ENCODE assay signal across 8 cellular contexts in genomic region chr1:223992456-223993246, GRCh38.
DNase-seq lines count a peak whose midpoint lies in the region; ATAC-seq and TF ChIP-seq lines count a peak whose summit lies in the region.
"Not testable (repeated sequence)": the region's sequence is repeated elsewhere in the genome, so short reads cannot be mapped to it uniquely, and the experiment has no call there.

No MANE protein-coding gene starts in this region.

- DNase-seq in AG04450 (ENCODE audit: low read depth, low spot score) (peak; percentile 94), NCI-H2227 (lab: John Stamatoyannopoulos, UW; ENCODE audit: unreplicated experiment) (peak; percentile 99), cardiac fibroblast (ENCODE audit: low read depth in 2 of 2) (peak; percentile 99), immature natural killer cell (peak; percentile 100), smooth muscle cell of the brain vasculature (ENCODE audit: low read depth, low spot score) (peak; percentile 95)

- not testable (repeated sequence) for H3K36me3 Mint-ChIP-seq in immature natural killer cell

- POLR2A ChIA-PET in AG04450 (lab: Yijun Ruan, JAX) = interaction anchor here (1.3 kb wide), 1 partner anchor 291 kb away, joined by 4 read pairs; no protein-coding TSS in a partner anchor

- ATAC-seq in GM18909 (IDR thresholded peaks at IDR 0.05; ENCODE audit: poor library complexity, unreplicated experiment) (peak; percentile 100), HG03159 (IDR thresholded peaks at IDR 0.05; ENCODE audit: unreplicated experiment) (peak; percentile 100)

- TF ChIP-seq CTCF in AG04450 (IDR thresholded peaks at IDR 0.05; ENCODE audit: low read depth, low read length); WI38 (IDR thresholded peaks at IDR 0.05; ENCODE audit: low read depth, low read length); cardiac fibroblast (IDR thresholded peaks at IDR 0.05; ENCODE audit: low read depth, low read length): not testable (repeated sequence)

- H3K27me3 ChIP-seq in AG04450 (ENCODE audit: control insufficient read depth, insufficient read depth, low read length) = not testable (repeated sequence)

- CTCF ChIA-PET in AG04450 (lab: Charles Lee) = not testable (repeated sequence)

- H3K9me3 ChIP-seq in AG04450 (ENCODE audit: control insufficient read depth, insufficient read depth, low read length) = not testable (repeated sequence)

- H3K27ac ChIP-seq in AG04450 (ENCODE audit: low read depth, low read length) = peak overlapping the region; percentile 68

- not testable (repeated sequence) for H3K27me3 Mint-ChIP-seq in immature natural killer cell (ENCODE audit: low read depth in 3 of 3)

- H3K4me3 Mint-ChIP-seq in immature natural killer cell = peak overlapping the region; percentile 93 to 98 (median 97)

- peak overlapping the region; percentile 99 to 100 (median 100) for H3K27ac Mint-ChIP-seq in immature natural killer cell

- not testable (repeated sequence) for H3K9me3 Mint-ChIP-seq in immature natural killer cell

- peaks cover 6 to 13% of the 10 kb centered on the region in 2 donors for H3K4me1 Mint-ChIP-seq in immature natural killer cell

- H3K4me3 ChIP-seq in AG04450 (ENCODE audit: low read depth, low read length) (peak overlapping the region; percentile 63), WI38 (ENCODE audit: low read depth, low read length) (peak overlapping the region; percentile 62), cardiac fibroblast (replicated peaks in 1 of 2; ENCODE audit: low read depth in 2 of 2, low read length in 2 of 2) (peak overlapping the region; percentile 62 to 63)

Comparison
In these comparisons a context has a peak if more than half of its experiments do, and no peak if none do; other contexts are left out.
1. Peak in every context shown above with its lines: DNase-seq, ATAC-seq, H3K4me3 ChIP-seq and H3K27ac ChIP-seq.